7 cellular contexts compared by ENCODE assay signal in the genomic region with DNA sequence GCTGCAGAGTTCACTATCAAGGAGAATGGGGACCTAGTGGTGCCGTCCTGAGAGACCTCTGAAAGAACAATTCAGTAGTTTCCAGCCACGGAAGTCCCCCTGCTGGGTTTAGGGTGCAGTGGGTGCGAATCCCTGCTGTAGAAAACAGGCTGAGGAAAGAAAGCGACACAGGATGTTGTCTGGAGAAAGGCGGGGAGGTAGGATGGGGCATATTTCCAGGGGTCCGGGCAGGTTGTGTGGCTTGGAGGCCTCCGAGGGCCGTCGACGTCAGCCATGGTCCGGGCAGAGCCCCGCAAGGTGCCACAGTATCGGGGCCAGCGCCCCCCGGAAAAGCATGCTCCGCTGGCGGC. TPM values are rescaled to one million over a fixed set of nuclear protein-coding genes. Genes with fewer than 3 reads are reported as not detected.
DNase-seq lines count a peak whose midpoint lies in the region; FAIRE-seq and TF ChIP-seq lines count a peak whose summit lies in the region.

No MANE protein-coding gene starts in this region.

- no peaks in the 10 kb centered on the region for H3K9me3 Mint-ChIP-seq in activated T-cell treated with anti-CD3 and anti-CD28 coated beads, Interleukin-2, amount 50 U/mL, for 24 hours

- peak overlapping the region; percentile 79 for H3K9ac ChIP-seq in neuronal stem cell (ENCODE audit: low read depth, low read length, poor library complexity)

- no peak overlapping the region for H3K4ac ChIP-seq in neuronal stem cell (ENCODE audit: low read length)

- H2BK15ac ChIP-seq in neuronal stem cell (ENCODE audit: low read length), result peak overlapping the region; percentile 97

- H3K4me1 ChIP-seq in neuronal stem cell (ENCODE audit: control insufficient read depth in 2 of 2, insufficient read depth in 1 of 2, low read depth in 1 of 2, low read length in 2 of 2) (peaks cover 0 to 5% of the 10 kb centered on the region in 2 donors), urinary bladder (ENCODE audit: insufficient read depth) (no peaks in the 10 kb centered on the region)

- FAIRE-seq in H54 (lab: Jason Lieb, UNC), result no peak

- peaks cover 62% of the 10 kb centered on the region for H3K4me1 Mint-ChIP-seq in activated T-cell treated with anti-CD3 and anti-CD28 coated beads, Interleukin-2, amount 50 U/mL, for 24 hours (ENCODE audit: low read depth)

- H3K14ac ChIP-seq in neuronal stem cell (ENCODE audit: low read length), result no peak overlapping the region

- H3K18ac ChIP-seq in neuronal stem cell (ENCODE audit: low read length), result peak overlapping the region; percentile 98

- peak overlapping the region; percentile 71 for H3K4me3 ChIP-seq in fibroblast of pulmonary artery (replicated peaks; ENCODE audit: low read depth, low read length)
- H3K4me3 ChIP-seq in neuronal stem cell (ENCODE audit: low read length in 2 of 2), result peak overlapping the region; percentile 88 to 91
- H3K4me3 ChIP-seq in urinary bladder (ENCODE audit: low read depth, low read length), result peak overlapping the region; percentile 93

- H4K91ac ChIP-seq in neuronal stem cell (ENCODE audit: low read depth, low read length, poor library complexity), result no peak overlapping the region

- no peak overlapping the region for H3K27ac ChIP-seq in neuronal stem cell (replicated peaks; ENCODE audit: low read length)
- H3K27ac ChIP-seq in urinary bladder (ENCODE audit: low read depth), result peak overlapping the region; percentile 86

- peak overlapping the region; percentile 97 for H3K4me2 ChIP-seq in neuronal stem cell (ENCODE audit: insufficient read depth, low read length, poor library complexity, severe bottlenecking)

- in situ Hi-C loops in GM13976 (cut with MboI; ENCODE audit: low sequenced_read_pairs, unreplicated experiment), result no loop called here

- no peak overlapping the region for H2AK5ac ChIP-seq in neuronal stem cell (ENCODE audit: low read depth, low read length)

- DNase-seq in GM13976 (ENCODE audit: low spot score) (peak; percentile 37), H54 (ENCODE audit: insufficient read length, low spot score) (peak; percentile 51), M059J (ENCODE audit: low read depth) (peak; percentile 41), fibroblast of pulmonary artery (ENCODE audit: low read depth) (peak; percentile 42), neuronal stem cell (ENCODE audit: low spot score) (no peak)
- DNase-seq in activated T-cell treated with anti-CD3 and anti-CD28 coated beads, Interleukin-2, amount 50 U/mL, for 24 hours, result no peak

- H4K8ac ChIP-seq in neuronal stem cell (ENCODE audit: low read depth, low read length), result no peak overlapping the region

- H3K9me3 ChIP-seq in neuronal stem cell (replicated peaks in 1 of 2; ENCODE audit: control insufficient read depth in 2 of 2, insufficient read depth in 1 of 2, low read depth in 1 of 2, low read length in 2 of 2), result peaks cover 0 to 2% of the 10 kb centered on the region in 2 donors

- peaks cover 0 to 9% (median 0%) of the 10 kb centered on the region in 3 experiments for H3K27me3 ChIP-seq in neuronal stem cell (ENCODE audit: control insufficient read depth in 3 of 3, insufficient read depth in 3 of 3, low read depth in 1 of 3, low read length in 3 of 3)

- H3K79me1 ChIP-seq in neuronal stem cell (ENCODE audit: low read depth, low read length), result peaks cover 3% of the 10 kb centered on the region

- H3K27me3 Mint-ChIP-seq in activated T-cell treated with anti-CD3 and anti-CD28 coated beads, Interleukin-2, amount 50 U/mL, for 24 hours, result no peaks in the 10 kb centered on the region

- no peak overlapping the region for H2BK120ac ChIP-seq in neuronal stem cell (ENCODE audit: low read depth, low read length)

- no peak for TF ChIP-seq CTCF in GM13976 (IDR thresholded peaks at IDR 0.05; ENCODE audit: borderline replicate concordance, control extremely low read depth, extremely low read depth, insufficient read depth, missing control alignments)
- TF ChIP-seq CTCF in fibroblast of pulmonary artery (IDR thresholded peaks at IDR 0.05; ENCODE audit: low read length, missing control alignments), result peak; percentile 19

- H2BK5ac ChIP-seq in neuronal stem cell (ENCODE audit: low read length), result no peak overlapping the region

- H3K36me3 ChIP-seq in neuronal stem cell (replicated peaks in 1 of 2; ENCODE audit: control insufficient read depth in 2 of 2, insufficient read depth in 2 of 2, low read length in 2 of 2) (peaks cover 0 to 16% of the 10 kb centered on the region in 2 donors), urinary bladder (ENCODE audit: insufficient read depth) (no peaks in the 10 kb centered on the region)

- peaks cover 38% of the 10 kb centered on the region for H3K36me3 Mint-ChIP-seq in activated T-cell treated with anti-CD3 and anti-CD28 coated beads, Interleukin-2, amount 50 U/mL, for 24 hours (ENCODE audit: low read depth)

- H3K27ac Mint-ChIP-seq in activated T-cell treated with anti-CD3 and anti-CD28 coated beads, Interleukin-2, amount 50 U/mL, for 24 hours, result peak overlapping the region; percentile 100

- peak overlapping the region; percentile 97 for H2AFZ ChIP-seq in neuronal stem cell (ENCODE audit: low read length)

- peak overlapping the region; percentile 73 for H3K23ac ChIP-seq in neuronal stem cell (ENCODE audit: low read depth, low read length, poor library complexity)

- H2BK12ac ChIP-seq in neuronal stem cell (ENCODE audit: low read length), result peak overlapping the region; percentile 3

- no CpG with 5 or more reads among the region's 17 CpGs for WGBS in neuronal stem cell (ENCODE audit: extremely low coverage in 2 of 2, insufficient read length in 2 of 2, insufficient replicate concordance in 1 of 2), 2 donors
- 2% methylated on average over 17 of the region's 17 CpGs for WGBS in urinary bladder

- no peak for TF ChIP-seq POLR2A in H54 (IDR thresholded peaks at IDR 0.05; ENCODE audit: low read depth, low read length)

- peak overlapping the region; percentile 98 for H3K4me3 Mint-ChIP-seq in activated T-cell treated with anti-CD3 and anti-CD28 coated beads, Interleukin-2, amount 50 U/mL, for 24 hours

RNA-seq across cellular contexts. Expression of gene CREB1, which starts 0.8 kb away (rescaled TPM):
- total RNA-seq in M059J (2014; rRNA removed; shearing (Covaris generic)), result 43.4 and 55.0 TPM in 2 replicates
- 60.5 TPM for polyA plus RNA-seq in neuronal stem cell (2013, experiment 1 of 2)
- 61.4 TPM for polyA plus RNA-seq in neuronal stem cell (2013, experiment 2 of 2)
- total RNA-seq in urinary bladder, result 91.5 TPM
- 14.8 TPM for polyA plus RNA-seq in urinary bladder

Comparison
In these comparisons a context has a peak if more than half of its experiments do, and no peak if none do; other contexts are left out.
1. DNase-seq: peak in GM13976 (single experiment), H54 (single experiment), M059J (single experiment) and fibroblast of pulmonary artery (single experiment); none in activated T-cell treated with anti-CD3 and anti-CD28 coated beads, Interleukin-2, amount 50 U/mL, for 24 hours (single experiment) and neuronal stem cell (single experiment).
2. Peak in every context shown above with its lines, with median percentiles within 50 percentile points of each other: H3K4me3 ChIP-seq.